ENCODE assay signal across 22 cellular contexts in the genomic region with DNA sequence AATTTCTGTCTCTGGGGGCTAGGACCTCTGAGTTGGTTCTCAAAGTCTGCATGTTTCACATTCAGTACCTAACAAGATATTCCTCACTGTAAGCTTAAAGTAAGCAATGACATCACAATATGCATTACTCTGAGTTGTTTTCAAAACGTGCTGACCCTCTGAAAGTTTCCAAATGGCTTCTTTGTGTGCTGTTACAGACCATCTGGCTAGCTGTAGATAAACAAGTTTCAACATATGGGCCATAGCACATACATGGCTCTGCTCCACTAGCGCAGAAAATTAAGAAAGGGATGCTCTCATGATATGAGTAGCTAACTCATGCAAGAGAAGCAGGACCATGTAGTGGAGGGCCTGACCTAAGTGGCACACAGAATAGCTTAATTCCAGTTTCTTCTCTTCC.
DNase-seq lines count a peak whose midpoint lies in the region; ATAC-seq and TF ChIP-seq lines count a peak whose summit lies in the region.
"Had no signal": no experiment of that assay in that cellular context is flagged by ENCODE, and none has a peak within 500 bp of the region (broad histone marks: within the 10 kb centered on the region; RNA-seq: fewer than 3 reads in every experiment).

No MANE protein-coding gene starts in this region.

- peaks cover 3% of the 10 kb centered on the region for H3K79me2 ChIP-seq in trophoblast cell (ENCODE audit: control insufficient read depth, insufficient read depth, low read length, poor library complexity)

- no TSS peak for BruUV-seq in IMR-90 (replicated peaks; lab: Mats Ljungman, UMichigan)

- H3K79me1 ChIP-seq in IMR-90 (ENCODE audit: low read depth in 1 of 2, low read length in 2 of 2) (no peaks in the 10 kb centered on the region), trophoblast cell (ENCODE audit: low read length) (peaks cover 13% of the 10 kb centered on the region)

- ATAC-seq in IMR-90 (ENCODE audit: low read depth) (peak; percentile 57), HG02642 (IDR thresholded peaks at IDR 0.05; ENCODE audit: poor library complexity, unreplicated experiment) (no peak), HG03342 (IDR thresholded peaks at IDR 0.05; ENCODE audit: unreplicated experiment) (no peak)
- ATAC-seq: CD8-positive, alpha-beta T cell had no signal

- in situ Hi-C loops in IMR-90 (cut with MboI; ENCODE audit: low sequenced_read_pairs) = no loop called here
- in situ Hi-C loops in HAP-1 (cut with MboI; ENCODE audit: low sequenced_read_pairs) = no loop called here

- no peak overlapping the region for H2BK20ac ChIP-seq in IMR-90 (ENCODE audit: low read depth, low read length)

- H4K20me1 ChIP-seq in IMR-90 (ENCODE audit: insufficient read depth, low read length) = no peaks in the 10 kb centered on the region

- H3K56ac ChIP-seq in IMR-90 (ENCODE audit: extremely low read depth, insufficient read depth, low read length) = no peak overlapping the region

- intact Hi-C loops in IMR-90 (cut with micrococcal nuclease) = no loop called here

- no peak overlapping the region for H2AK5ac ChIP-seq in IMR-90 (ENCODE audit: low read depth, low read length)
- no peak overlapping the region for H2AK5ac ChIP-seq in trophoblast cell (ENCODE audit: low read length)

- no peak overlapping the region for H3K4ac ChIP-seq in IMR-90 (ENCODE audit: low read depth, low read length)
- H3K4ac ChIP-seq in trophoblast cell (ENCODE audit: low read depth, low read length) = peak overlapping the region; percentile 20

- H3K14ac ChIP-seq in IMR-90 (replicated peaks; ENCODE audit: low read depth, low read length) = no peak overlapping the region
- no peak overlapping the region for H3K14ac ChIP-seq in trophoblast cell (ENCODE audit: low read length)

- H4K12ac ChIP-seq in trophoblast cell (ENCODE audit: low read depth, low read length) = no peak overlapping the region

- TF ChIP-seq CTCF in IMR-90 (conservative IDR thresholded peaks at IDR 0.05; ENCODE audit: low read depth, low read length) (no peak), fibroblast of villous mesenchyme (IDR thresholded peaks at IDR 0.05; ENCODE audit: insufficient read depth, low read depth, low read length) (no peak)

- H4K5ac ChIP-seq in IMR-90 (ENCODE audit: low read depth, low read length) = no peak overlapping the region

- no peaks in the 10 kb centered on the region for H3K9me3 ChIP-seq in IMR-90 (ENCODE audit: control insufficient read depth, insufficient read depth, low read length)
- H3K9me3 ChIP-seq in trophoblast cell (ENCODE audit: insufficient read depth, low read depth, low read length) = no peaks in the 10 kb centered on the region
- H3K9me3 ChIP-seq in HAP-1 = no peaks in the 10 kb centered on the region
- H3K9me3 ChIP-seq: Caco-2, MG63, Peyer's patch had no signal

- H2AK9ac ChIP-seq in IMR-90 (replicated peaks; ENCODE audit: low read depth, low read length, poor library complexity) = no peak overlapping the region

- TF ChIP-seq RAD21 in IMR-90 (IDR thresholded peaks at IDR 0.05; ENCODE audit: low read length) = no peak

- no peaks in the 10 kb centered on the region for H3K4me1 ChIP-seq in IMR-90 (ENCODE audit: control insufficient read depth, insufficient read depth, low read length)
- peaks cover 9 to 14% of the 10 kb centered on the region in 2 experiments for H3K4me1 ChIP-seq in trophoblast cell (ENCODE audit: control insufficient read depth in 1 of 2, insufficient read depth in 2 of 2, low read length in 2 of 2)
- H3K4me1 ChIP-seq in HAP-1 = no peaks in the 10 kb centered on the region
- H3K4me1 ChIP-seq: Caco-2, Peyer's patch had no signal

- H3K27ac ChIP-seq in IMR-90 (ENCODE audit: insufficient read depth, low read length) = no peak overlapping the region
- no peak overlapping the region for H3K27ac ChIP-seq in trophoblast cell (ENCODE audit: low read depth, low read length)
- H3K27ac ChIP-seq: C4-2B, Peyer's patch, SK-N-MC had no signal

- H2BK12ac ChIP-seq in trophoblast cell (ENCODE audit: low read length) = peak overlapping the region; percentile 2

- no peak overlapping the region for H2BK15ac ChIP-seq in IMR-90 (ENCODE audit: low read depth, low read length)

- no peaks in the 10 kb centered on the region for H3K36me3 ChIP-seq in IMR-90 (ENCODE audit: control insufficient read depth, insufficient read depth, low read length)
- no peaks in the 10 kb centered on the region for H3K36me3 ChIP-seq in trophoblast cell (ENCODE audit: control insufficient read depth in 1 of 2, insufficient read depth in 2 of 2, low read length in 2 of 2)
- no peaks in the 10 kb centered on the region for H3K36me3 ChIP-seq in HAP-1 (replicated peaks)
- H3K36me3 ChIP-seq: MG63, Peyer's patch had no signal

- DNase-seq in IMR-90 (peak; percentile 8), NCI-H446 (lab: John Stamatoyannopoulos, UW) (peak; percentile 50 to 80), fibroblast of villous mesenchyme (ENCODE audit: low read depth) (peak; percentile 89), trophoblast cell (no peak), HAP-1 (ENCODE audit: low spot score in 2 of 2) (no peak)
- DNase-seq: Caco-2; CD8-positive, alpha-beta T cell; DMS79 treated with DMSO at 0.1 percent for 48 hours; GF-D8; KG1; MG63; NCI-H1105 treated with DMSO at 0.1 percent for 48 hours; NCI-H146; NCI-H2029 treated with DMSO at 0.1 percent for 48 hours; NCI-H526; OCI-M1; Peyer's patch; SIG-M5 had no signal

- H3K9ac ChIP-seq in IMR-90 (ENCODE audit: low read depth, low read length) (no peak overlapping the region), trophoblast cell (ENCODE audit: low read length) (no peak overlapping the region)

- dilution Hi-C loops in IMR-90 (cut with HindIII; ENCODE audit: low sequenced_read_pairs, unreplicated experiment) = no loop called here

- H3K27me3 ChIP-seq in IMR-90 (ENCODE audit: control insufficient read depth, insufficient read depth, low read length) = no peaks in the 10 kb centered on the region
- H3K27me3 ChIP-seq in trophoblast cell (ENCODE audit: insufficient read depth, low read length) = no peaks in the 10 kb centered on the region
- H3K27me3 ChIP-seq in HAP-1 (ENCODE audit: low read depth) = peaks cover 2% of the 10 kb centered on the region; the same call in 1 of the 2 replicates
- H3K27me3 ChIP-seq: MG63, Peyer's patch had no signal

- H2BK5ac ChIP-seq in IMR-90 (ENCODE audit: low read depth, low read length, poor library complexity, severe bottlenecking) (no peak overlapping the region), trophoblast cell (ENCODE audit: low read depth, low read length, poor library complexity) (no peak overlapping the region)

- TF ChIP-seq POLR2A in IMR-90 (IDR thresholded peaks at IDR 0.05; ENCODE audit: low read depth, low read length) = no peak

- POLR2A ChIA-PET in IMR-90 (lab: Charles Lee; ENCODE audit: unreplicated experiment) = no interaction called here

- CTCF ChIA-PET in IMR-90 (lab: Yijun Ruan, JAX) = no interaction called here

- H3K18ac ChIP-seq in IMR-90 (ENCODE audit: low read depth, low read length) (no peak overlapping the region; the same call in 1 of the 2 replicates), trophoblast cell (ENCODE audit: low read length) (no peak overlapping the region)

- H3K4me2 ChIP-seq in IMR-90 (ENCODE audit: low read depth, low read length) (no peak overlapping the region), trophoblast cell (ENCODE audit: low read length) (no peak overlapping the region)

- no peak overlapping the region for H4K91ac ChIP-seq in IMR-90 (ENCODE audit: insufficient read depth, low read depth, low read length)
- H4K91ac ChIP-seq in trophoblast cell (ENCODE audit: low read depth, low read length) = no peak overlapping the region

- no peaks in the 10 kb centered on the region for H3K9me1 ChIP-seq in IMR-90 (ENCODE audit: insufficient read depth, low read length)

- H2BK120ac ChIP-seq in IMR-90 (ENCODE audit: low read depth, low read length) = no peak overlapping the region
- H2BK120ac ChIP-seq in trophoblast cell (ENCODE audit: insufficient read depth, low read length, poor library complexity) = no peak overlapping the region

- H3K4me3 ChIP-seq in IMR-90 (ENCODE audit: insufficient read depth, low read depth, low read length) (no peak overlapping the region), fibroblast of villous mesenchyme (ENCODE audit: low read depth, low read length) (no peak overlapping the region), trophoblast cell (ENCODE audit: low read depth, low read length) (no peak overlapping the region), HAP-1 (no peak overlapping the region)
- H3K4me3 ChIP-seq: MG63, Peyer's patch, SK-N-MC had no signal

- H2AFZ ChIP-seq in IMR-90 (replicated peaks; ENCODE audit: low read length, poor library complexity) (no peak overlapping the region), trophoblast cell (ENCODE audit: insufficient read depth, low read length, poor library complexity) (no peak overlapping the region)

- no peak overlapping the region for H4K8ac ChIP-seq in IMR-90 (ENCODE audit: low read depth in 2 of 2, low read length in 2 of 2)
- H4K8ac ChIP-seq in trophoblast cell (ENCODE audit: low read depth, low read length) = no peak overlapping the region

- no CpG with 5 or more reads among the region's 2 CpGs for WGBS in IMR-90 (ENCODE audit: extremely low coverage in 2 of 2, insufficient read length in 1 of 2), 2 experiments
- WGBS in trophoblast cell (ENCODE audit: extremely low coverage, insufficient coverage, insufficient read length) = no CpG with 5 or more reads among the region's 2 CpGs

- H3K23ac ChIP-seq in IMR-90 (ENCODE audit: low read depth, low read length) = no peak overlapping the region
- no peak overlapping the region for H3K23ac ChIP-seq in trophoblast cell (ENCODE audit: low read length)

TF ChIP-seq in IMR-90, 13 proteins besides CTCF, POLR2A, EP300 and RAD21 (continues in another document):
- no peak for TF ChIP-seq MAZ (IDR thresholded peaks at IDR 0.05; ENCODE audit: borderline replicate concordance, low read depth, low read length)
- no peak for TF ChIP-seq CEBPB (IDR thresholded peaks at IDR 0.05; ENCODE audit: low read depth, low read length)
- no peak for TF ChIP-seq MXI1 (IDR thresholded peaks at IDR 0.05; ENCODE audit: borderline replicate concordance, low read depth, low read length)
- no peak for TF ChIP-seq RCOR1 (IDR thresholded peaks at IDR 0.05; ENCODE audit: insufficient replicate concordance, low read length)
- no peak for TF ChIP-seq RFX5 (IDR thresholded peaks at IDR 0.05; ENCODE audit: low read depth, low read length)
- TF ChIP-seq MAFK (IDR thresholded peaks at IDR 0.05; ENCODE audit: low read depth, low read length) = no peak
- TF ChIP-seq, protein P1, sequence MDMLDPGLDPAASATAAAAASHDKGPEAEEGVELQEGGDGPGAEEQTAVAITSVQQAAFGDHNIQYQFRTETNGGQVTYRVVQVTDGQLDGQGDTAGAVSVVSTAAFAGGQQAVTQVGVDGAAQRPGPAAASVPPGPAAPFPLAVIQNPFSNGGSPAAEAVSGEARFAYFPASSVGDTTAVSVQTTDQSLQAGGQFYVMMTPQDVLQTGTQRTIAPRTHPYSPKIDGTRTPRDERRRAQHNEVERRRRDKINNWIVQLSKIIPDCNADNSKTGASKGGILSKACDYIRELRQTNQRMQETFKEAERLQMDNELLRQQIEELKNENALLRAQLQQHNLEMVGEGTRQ (IDR thresholded peaks at IDR 0.05; ENCODE audit: low read depth, low read length) = no peak
- no peak for TF ChIP-seq NFE2L2 (IDR thresholded peaks at IDR 0.05; ENCODE audit: low read depth, low read length)
- no peak for TF ChIP-seq FOS (IDR thresholded peaks at IDR 0.05; ENCODE audit: low read depth, low read length)
- TF ChIP-seq CHD1 (IDR thresholded peaks at IDR 0.05; ENCODE audit: low read depth, low read length) = no peak

Comparison
In these comparisons a context has a peak if more than half of its experiments do, and no peak if none do; other contexts are left out.
1. DNase-seq: peak in IMR-90 (single experiment), NCI-H446 (2 of 2) and fibroblast of villous mesenchyme (single experiment); none in trophoblast cell (0 of 2) and HAP-1 (0 of 2).